ENCODE assay signal across 34 cellular contexts in the genomic region with DNA sequence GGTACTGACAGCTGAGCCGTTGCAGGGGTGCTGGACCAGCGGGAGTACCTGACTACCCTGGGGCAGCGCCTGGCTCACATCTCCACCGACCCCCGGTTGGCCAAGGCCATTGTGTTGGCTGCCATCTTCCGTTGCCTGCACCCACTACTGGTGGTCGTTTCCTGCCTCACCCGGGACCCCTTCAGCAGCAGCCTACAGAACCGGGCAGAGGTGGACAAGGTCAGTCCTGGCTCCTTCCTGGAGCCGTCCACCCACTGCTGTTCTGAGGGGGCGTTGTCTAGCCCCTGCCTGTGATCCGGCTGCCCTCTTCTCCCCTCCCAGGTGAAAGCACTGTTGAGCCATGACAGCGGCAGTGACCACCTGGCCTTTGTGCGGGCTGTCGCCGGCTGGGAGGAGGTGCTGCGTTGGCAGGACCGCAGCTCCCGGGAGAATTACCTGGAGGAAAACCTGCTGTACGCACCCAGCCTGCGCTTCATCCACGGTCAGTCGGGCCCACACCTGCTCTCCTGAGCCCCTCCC. TPM values are rescaled to one million over a fixed set of nuclear protein-coding genes. Genes with fewer than 3 reads are reported as not detected.
A peak's percentile ranks its signal among the peaks of the same experiment; 100 is the strongest.
DNase-seq lines count a peak whose midpoint lies in the region; ATAC-seq, FAIRE-seq and TF ChIP-seq lines count a peak whose summit lies in the region.
"Had no signal": no experiment of that assay in that cellular context is flagged by ENCODE, and none has a peak within 500 bp of the region (broad histone marks: within the 10 kb centered on the region; RNA-seq: fewer than 3 reads in every experiment).

No MANE protein-coding gene starts in this region.

- no peak overlapping the region for H3K4me2 ChIP-seq in GM12878 (ENCODE audit: control insufficient read depth, insufficient read depth)
- H3K4me2 ChIP-seq: hepatocyte, PC-9, smooth muscle cell had no signal

- RAD21 ChIA-PET in GM12878 (lab: Charles Lee; ENCODE audit: unreplicated experiment), result no interaction called here

- in situ Hi-C loops in GM12878 (cut with MboI), result no loop called here

- no peaks in the 10 kb centered on the region for H4K20me1 ChIP-seq in GM12878 (ENCODE audit: control insufficient read depth, insufficient read depth)

- H3K79me2 ChIP-seq in GM12878 (ENCODE audit: control insufficient read depth, insufficient read depth, low read length), result no peaks in the 10 kb centered on the region
- H3K79me2 ChIP-seq: hepatocyte had no signal

- H3K27me3 ChIP-seq in GM12878 (replicated peaks in 1 of 2; ENCODE audit: control insufficient read depth in 2 of 2, insufficient read depth in 2 of 2, low read length in 1 of 2), result no peaks in the 10 kb centered on the region
- H3K27me3 ChIP-seq in spleen (replicated peaks in 1 of 7), result no peaks in the 10 kb centered on the region
- H3K27me3 ChIP-seq in upper lobe of right lung, result no peaks in the 10 kb centered on the region
- H3K27me3 ChIP-seq: esophagus muscularis mucosa, hepatocyte, pancreas, uterus had no signal

- ATAC-seq in Right ventricle myocardium inferior (peak; percentile 2), GM12878 (no peak), left lobe of liver (peak; percentile 3), sciatic nerve (no peak), GM18873 (IDR thresholded peaks at IDR 0.05; ENCODE audit: low FRiP score, unreplicated experiment) (no peak), upper lobe of right lung (no peak)
- ATAC-seq: stimulated activated naive CD8-positive, alpha-beta T cell treated with anti-CD3 and anti-CD28 coated beads, Interleukin-15, amount 100 ng/mL, for 72 hours had no signal

- intact Hi-C loops in Right ventricle myocardium inferior (cut with DNase I), result no loop called here
- intact Hi-C loops in cardiac septum (cut with DNase I), result no loop called here
- intact Hi-C loops in GM12878 (cut with micrococcal nuclease; ENCODE audit: unreplicated experiment), result no loop called here
- intact Hi-C loops in spleen (cut with DNase I; ENCODE audit: low total_unique reads), result no loop called here
- intact Hi-C loops in sciatic nerve (cut with DNase I), result no loop called here
- intact Hi-C loops in upper lobe of right lung (cut with DNase I), result loop anchor here (10.0 kb wide), 1 partner anchor 306 kb away; no protein-coding TSS in a partner anchor

- no peak overlapping the region for H3K4me3 ChIP-seq in GM12878
- H3K4me3 ChIP-seq in spleen, result no peak overlapping the region
- no peak overlapping the region for H3K4me3 ChIP-seq in upper lobe of right lung
- H3K4me3 ChIP-seq: coronary artery, esophagus muscularis mucosa, hepatocyte, pancreas, PC-9, smooth muscle cell, thoracic aorta, uterus had no signal

- no peak overlapping the region for H2AFZ ChIP-seq in GM12878 (ENCODE audit: control insufficient read depth, low read depth, low read length)
- H2AFZ ChIP-seq: hepatocyte, PC-9 had no signal

- SMC1A ChIA-PET in GM12878 (lab: Charles Lee; ENCODE audit: uncharacterized antibody, unreplicated experiment), result no interaction called here

- peaks cover 19 to 55% of the 10 kb centered on the region in 2 experiments for H3K36me3 ChIP-seq in GM12878 (ENCODE audit: control insufficient read depth in 2 of 2, insufficient read depth in 2 of 2, low read length in 1 of 2)
- H3K36me3 ChIP-seq in spleen, result peaks cover 3 to 100% (median 98%) of the 10 kb centered on the region in 6 donors
- peaks cover 89% of the 10 kb centered on the region for H3K36me3 ChIP-seq in upper lobe of right lung
- H3K36me3 ChIP-seq: uterus had no signal

- no peak overlapping the region for H3K9ac ChIP-seq in GM12878 (ENCODE audit: control insufficient read depth, insufficient read depth, low read length)

- no peak for TF ChIP-seq RAD21 in GM12878 (IDR thresholded peaks at IDR 0.05; ENCODE audit: insufficient read depth, low read depth, low read length)

- H3K27ac ChIP-seq in GM12878 (ENCODE audit: control insufficient read depth, insufficient read depth), result no peak overlapping the region
- H3K27ac ChIP-seq in spleen, result no peak overlapping the region
- no peak overlapping the region for H3K27ac ChIP-seq in upper lobe of right lung
- H3K27ac ChIP-seq: coronary artery, esophagus muscularis mucosa, hepatocyte, pancreas, PC-9, thoracic aorta, uterus had no signal

- no peak for DNase-seq in Right ventricle myocardium inferior (ENCODE audit: missing footprints)
- no peak for DNase-seq in cardiac septum (ENCODE audit: low spot score)
- no peak for DNase-seq in GM12878 (ENCODE audit: low read depth, low spot score)
- DNase-seq in left lobe of liver (ENCODE audit: low spot score), result no peak
- DNase-seq in spleen, result peak; percentile 67
- DNase-seq in sciatic nerve (ENCODE audit: low spot score), result no peak
- DNase-seq in upper lobe of right lung, result no peak
- DNase-seq: activated effector memory CD4-positive, alpha-beta T cell treated with anti-CD3 and anti-CD28 coated beads, Interleukin-2, amount 50 U/mL, for 16 hours; activated naive CD8-positive, alpha-beta T cell treated with anti-CD3 and anti-CD28 coated beads for 36 hours; activated T-cell treated with anti-CD3 and anti-CD28 coated beads for 4 hours; CD4-positive, alpha-beta T cell; effector memory CD4-positive, alpha-beta T cell; EL; H9; mammary epithelial cell; NCI-H1436 treated with DMSO at 0.1 percent for 48 hours; NCI-H2081 treated with DMSO at 0.1 percent for 48 hours; NCI-H2227 treated with DMSO at 0.1 percent for 48 hours; NCI-H526 treated with DMSO at 0.1 percent for 48 hours; NK-92 treated with Interleukin-12 subunit alpha and Interleukin-12 subunit beta, amount 100 ng/mL, for 24 hours; pancreas; PC-9; retina; SHP77; stimulated activated CD4-positive, alpha-beta T cell treated with anti-CD3 and anti-CD28 coated beads, Interleukin-1b, Interleukin-23, amount 100 ng/mL, for 48 hours; stimulated activated naive CD8-positive, alpha-beta T cell treated with anti-CD3 and anti-CD28 coated beads, Interleukin-15, amount 100 ng/mL, for 72 hours; uterus had no signal

- FAIRE-seq in GM12878 (lab: Jason Lieb, UNC), result no peak
- FAIRE-seq: bronchial epithelial cell, pancreas had no signal

- TF ChIP-seq CTCF in GM12878 (IDR thresholded peaks at IDR 0.05 in 2 of 3, conservative IDR thresholded peaks at IDR 0.05 in 1 of 3; ENCODE audit: control insufficient read depth in 2 of 3, extremely low read depth in 1 of 3, insufficient read depth in 1 of 3, low read depth in 3 of 3, low read length in 3 of 3), result no peak
- no peak for TF ChIP-seq CTCF in spleen (IDR thresholded peaks at IDR 0.05 in 8 of 11, conservative IDR thresholded peaks at IDR 0.05 in 3 of 11)
- TF ChIP-seq CTCF in upper lobe of right lung (IDR thresholded peaks at IDR 0.05), result no peak

- 95% methylated on average over 23 of the region's 23 CpGs for WGBS in GM12878 (ENCODE audit: insufficient coverage, insufficient replicate concordance, low lambda C conversion rate, missing lambda C conversion rate)
- WGBS in spleen, 5 donors, result 81 to 95% (median 85%) methylated on average over 17 to 23 of the region's 23 CpGs

- no peaks in the 10 kb centered on the region for H3K4me1 ChIP-seq in GM12878 (ENCODE audit: control insufficient read depth, insufficient read depth, low read length)
- H3K4me1 ChIP-seq in spleen, result no peaks in the 10 kb centered on the region
- no peaks in the 10 kb centered on the region for H3K4me1 ChIP-seq in upper lobe of right lung
- H3K4me1 ChIP-seq: pancreas, uterus had no signal

- TF ChIP-seq EP300 in GM12878 (IDR thresholded peaks at IDR 0.05; ENCODE audit: borderline replicate concordance in 1 of 2, control insufficient read depth in 1 of 2, low read depth in 2 of 2, low read length in 2 of 2), result no peak

- POLR2A ChIA-PET in GM12878 (lab: Charles Lee), result no interaction called here

- BruUV-seq in GM12878 (replicated peaks; lab: Mats Ljungman, UMichigan), result no TSS peak

- CTCF ChIA-PET in GM12878 (lab: Yijun Ruan, JAX), result interaction anchor here (1.5 to 2.2 kb wide), 2 partner anchors 141 to 303 kb away, joined by 5 to 6 read pairs; no protein-coding TSS in a partner anchor

- no peaks in the 10 kb centered on the region for H3K9me3 ChIP-seq in GM12878 (replicated peaks; ENCODE audit: control insufficient read depth, insufficient read depth, low read length)
- no peaks in the 10 kb centered on the region for H3K9me3 ChIP-seq in spleen
- no peaks in the 10 kb centered on the region for H3K9me3 ChIP-seq in upper lobe of right lung
- H3K9me3 ChIP-seq: esophagus muscularis mucosa, pancreas, thoracic aorta, uterus had no signal

- TF ChIP-seq POLR2A in GM12878 (IDR thresholded peaks at IDR 0.05; ENCODE audit: low read depth, low read length) (peak; percentile 54), spleen (IDR thresholded peaks at IDR 0.05) (no peak)

TF ChIP-seq in GM12878, 131 proteins besides CTCF, POLR2A, EP300 and RAD21:
- peak; percentile 60; the same call in 1 of the 2 replicates for TF ChIP-seq POLR2AphosphoS2 (IDR thresholded peaks at IDR 0.05; ENCODE audit: low read depth, low read length)
- no peak for TF ChIP-seq ZNF384 (IDR thresholded peaks at IDR 0.05; ENCODE audit: borderline replicate concordance, low read depth, low read length)
- TF ChIP-seq MYB (IDR thresholded peaks at IDR 0.05; ENCODE audit: borderline replicate concordance, low read depth, low read length), result no peak

RNA-seq across cellular contexts. Expression of a gene that starts 45.7 kb away (rescaled TPM):
- total RNA-seq in Right ventricle myocardium inferior (47.2 TPM), cardiac septum (48.3 TPM), GM12878 (2014; rRNA removed) (69.8 and 72.9 TPM in 2 replicates), GM12878 (2014; rRNA removed; fragmentation: Illumina TruSeq; extraction: Trizol) (33.9 and 37.5 TPM in 2 replicates), GM12878 (2021) (71.8 and 75.3 TPM in 2 replicates), left lobe of liver (27.8 TPM), spleen (10 to 100 TPM; 50.5 to 73.5 (median 65.8) TPM), sciatic nerve (57.2 TPM), upper lobe of right lung (62.0 TPM)
- total RNA-seq in GM12878 (2013; cell fraction: nucleolus; rRNA removed), result 116 and 118 TPM in 2 replicates
- polyA plus RNA-seq in GM12878 (2011; ENCODE audit: low read depth), result 10.4 TPM
- polyA plus RNA-seq in GM12878 (2011; rRNA removed) (20.1 and 34.5 TPM in 2 replicates), GM12878 (2014; fragmentation: Illumina TruSeq; extraction: Trizol) (15.0 and 33.6 TPM in 2 replicates), GM12878 (2014; fragmentation: Nextera tagmentation; extraction: Ambion mirVana) (10 to 100 TPM in 1 of 2 experiments, 1 to 10 TPM in 1; 9.5 to 12.6 TPM), GM12878 (2014; rRNA removed) (58.1 and 64.0 TPM in 2 replicates), GM12878 (2016; fragmentation: Nextera tagmentation; extraction: Ambion mirVana) (10 to 100 TPM; 67.9 to 70.4 TPM), spleen (10 to 100 TPM; 31.9 to 52.5 (median 44.4) TPM)
- polyA plus RNA-seq in GM12878 (2011; cell fraction: cytosol; rRNA removed), result 52.4 and 67.8 TPM in 2 replicates
- 192 and 236 TPM in 2 replicates for polyA plus RNA-seq in GM12878 (2011; cell fraction: nucleus; rRNA removed)
- polyA plus RNA-seq in GM12878 (2012), result 27.5 and 27.7 TPM in 2 replicates
- polyA minus RNA-seq in GM12878 (2011; rRNA and poly(A)+ RNA removed), result 52.1 and 83.2 TPM in 2 replicates
- 32.6 and 34.2 TPM in 2 replicates for polyA minus RNA-seq in GM12878 (2011; cell fraction: cytosol; rRNA and poly(A)+ RNA removed)
- polyA minus RNA-seq in GM12878 (2011; cell fraction: nucleus; rRNA and poly(A)+ RNA removed), result 54.8 and 95.0 TPM in 2 replicates

Comparison
In these comparisons a context has a peak if more than half of its experiments do, and no peak if none do; other contexts are left out.
1. ATAC-seq: peak in Right ventricle myocardium inferior (single experiment) and left lobe of liver (single experiment); none in GM12878 (single experiment), sciatic nerve (single experiment), GM18873 (single experiment) and upper lobe of right lung (single experiment).